1 cellular context compared by ENCODE assay signal in genomic region chr16:9929313-9929712, GRCh38.
A peak's percentile ranks its signal among the peaks of the same experiment; 100 is the strongest.
TF ChIP-seq lines count a peak whose summit lies in the region.

No MANE protein-coding gene starts in this region.

TF ChIP-seq in GM12878, 131 proteins besides CTCF, POLR2A, EP300 and RAD21 (continued from another document):
- TF ChIP-seq, protein P1, sequence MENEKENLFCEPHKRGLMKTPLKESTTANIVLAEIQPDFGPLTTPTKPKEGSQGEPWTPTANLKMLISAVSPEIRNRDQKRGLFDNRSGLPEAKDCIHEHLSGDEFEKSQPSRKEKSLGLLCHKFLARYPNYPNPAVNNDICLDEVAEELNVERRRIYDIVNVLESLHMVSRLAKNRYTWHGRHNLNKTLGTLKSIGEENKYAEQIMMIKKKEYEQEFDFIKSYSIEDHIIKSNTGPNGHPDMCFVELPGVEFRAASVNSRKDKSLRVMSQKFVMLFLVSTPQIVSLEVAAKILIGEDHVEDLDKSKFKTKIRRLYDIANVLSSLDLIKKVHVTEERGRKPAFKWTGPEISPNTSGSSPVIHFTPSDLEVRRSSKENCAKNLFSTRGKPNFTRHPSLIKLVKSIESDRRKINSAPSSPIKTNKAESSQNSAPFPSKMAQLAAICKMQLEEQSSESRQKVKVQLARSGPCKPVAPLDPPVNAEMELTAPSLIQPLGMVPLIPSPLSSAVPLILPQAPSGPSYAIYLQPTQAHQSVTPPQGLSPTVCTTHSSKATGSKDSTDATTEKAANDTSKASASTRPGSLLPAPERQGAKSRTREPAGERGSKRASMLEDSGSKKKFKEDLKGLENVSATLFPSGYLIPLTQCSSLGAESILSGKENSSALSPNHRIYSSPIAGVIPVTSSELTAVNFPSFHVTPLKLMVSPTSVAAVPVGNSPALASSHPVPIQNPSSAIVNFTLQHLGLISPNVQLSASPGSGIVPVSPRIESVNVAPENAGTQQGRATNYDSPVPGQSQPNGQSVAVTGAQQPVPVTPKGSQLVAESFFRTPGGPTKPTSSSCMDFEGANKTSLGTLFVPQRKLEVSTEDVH (IDR thresholded peaks at IDR 0.05; ENCODE audit: low read depth, partially characterized antibody): no peak
- TF ChIP-seq, protein P2, sequence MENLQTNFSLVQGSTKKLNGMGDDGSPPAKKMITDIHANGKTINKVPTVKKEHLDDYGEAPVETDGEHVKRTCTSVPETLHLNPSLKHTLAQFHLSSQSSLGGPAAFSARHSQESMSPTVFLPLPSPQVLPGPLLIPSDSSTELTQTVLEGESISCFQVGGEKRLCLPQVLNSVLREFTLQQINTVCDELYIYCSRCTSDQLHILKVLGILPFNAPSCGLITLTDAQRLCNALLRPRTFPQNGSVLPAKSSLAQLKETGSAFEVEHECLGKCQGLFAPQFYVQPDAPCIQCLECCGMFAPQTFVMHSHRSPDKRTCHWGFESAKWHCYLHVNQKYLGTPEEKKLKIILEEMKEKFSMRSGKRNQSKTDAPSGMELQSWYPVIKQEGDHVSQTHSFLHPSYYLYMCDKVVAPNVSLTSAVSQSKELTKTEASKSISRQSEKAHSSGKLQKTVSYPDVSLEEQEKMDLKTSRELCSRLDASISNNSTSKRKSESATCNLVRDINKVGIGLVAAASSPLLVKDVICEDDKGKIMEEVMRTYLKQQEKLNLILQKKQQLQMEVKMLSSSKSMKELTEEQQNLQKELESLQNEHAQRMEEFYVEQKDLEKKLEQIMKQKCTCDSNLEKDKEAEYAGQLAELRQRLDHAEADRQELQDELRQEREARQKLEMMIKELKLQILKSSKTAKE (IDR thresholded peaks at IDR 0.05; ENCODE audit: low read depth, poor library complexity, severe bottlenecking): peak; percentile 16
- TF ChIP-seq PKNOX1 (IDR thresholded peaks at IDR 0.05): peak; percentile 64; the same call in 1 of the 2 replicates
- no peak for TF ChIP-seq KLF5 (IDR thresholded peaks at IDR 0.05; ENCODE audit: partially characterized antibody)
- no peak for TF ChIP-seq PAX5 (IDR thresholded peaks at IDR 0.05; ENCODE audit: borderline replicate concordance, low read depth, low read length)
- TF ChIP-seq IKZF2 (IDR thresholded peaks at IDR 0.05): peak; percentile 84 to 85; a peak in 3 of 4 replicates
- TF ChIP-seq POU2F2 (IDR thresholded peaks at IDR 0.05; ENCODE audit: borderline replicate concordance, low read depth, low read length): peak; percentile 79; the same call in 1 of the 3 replicates
- TF ChIP-seq NFIC (IDR thresholded peaks at IDR 0.05; ENCODE audit: low read depth, low read length): peak; percentile 46; the same call in 1 of the 2 replicates
- peak; percentile 64; the same call in 1 of the 2 replicates for TF ChIP-seq IKZF1 (conservative IDR thresholded peaks at IDR 0.05)
- peak; percentile 31; the same call in 1 of the 2 replicates for TF ChIP-seq JUNB (IDR thresholded peaks at IDR 0.05)
- TF ChIP-seq PBX3 (IDR thresholded peaks at IDR 0.05; ENCODE audit: insufficient replicate concordance, low read depth, low read length): peak; percentile 27
- 0 out of 2 replicates have a peak, but pooled peaks have one; percentile 27 for TF ChIP-seq MLLT1 (IDR thresholded peaks at IDR 0.05)
- TF ChIP-seq NBN (IDR thresholded peaks at IDR 0.05): 0 out of 2 replicates have a peak, but pooled peaks have one; percentile 38
- TF ChIP-seq ZNF622 (IDR thresholded peaks at IDR 0.05): no peak
- TF ChIP-seq SPI1 (IDR thresholded peaks at IDR 0.05; ENCODE audit: borderline replicate concordance, insufficient read depth, low read depth, low read length): peak; percentile 99
- peak; percentile 59; the same call in 1 of the 2 replicates for TF ChIP-seq RUNX3 (IDR thresholded peaks at IDR 0.05; ENCODE audit: low read length)
